In the genomic region with DNA sequence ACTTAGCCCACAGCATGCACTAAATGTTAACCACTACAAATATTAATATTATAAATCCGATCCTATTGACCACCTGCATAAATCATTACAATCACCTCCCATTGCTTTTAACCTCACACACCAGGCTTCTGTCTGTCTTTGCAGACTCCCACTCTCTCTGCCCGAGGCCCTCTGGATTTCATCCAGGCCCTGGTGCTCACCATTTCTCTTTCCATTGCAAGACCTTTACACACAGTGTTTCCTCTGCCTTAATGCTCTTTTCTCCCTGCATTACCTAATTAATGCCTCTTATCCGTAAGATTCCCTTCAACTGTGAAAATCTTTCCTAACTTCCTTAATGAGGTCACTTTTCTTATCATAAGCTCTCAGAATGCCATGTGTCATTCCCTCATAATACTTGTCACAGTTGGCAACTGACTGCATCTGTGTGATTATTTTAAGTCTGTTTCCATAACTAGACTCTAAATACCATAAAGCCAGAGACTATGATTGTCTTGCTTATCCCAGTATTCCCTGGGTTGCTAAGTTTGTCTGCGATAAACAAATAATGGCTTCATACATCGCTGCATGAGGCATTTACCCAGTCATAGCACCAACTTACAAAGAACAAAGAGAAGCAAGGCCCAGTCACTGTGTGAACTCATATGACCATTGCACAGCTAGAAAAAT, we compare ENCODE assay signal across 19 cellular contexts.
DNase-seq lines count a peak whose midpoint lies in the region; ATAC-seq and TF ChIP-seq lines count a peak whose summit lies in the region.
"Had no signal": no experiment of that assay in that cellular context is flagged by ENCODE, and none has a peak within 500 bp of the region (broad histone marks: within the 10 kb centered on the region; RNA-seq: fewer than 3 reads in every experiment).

No MANE protein-coding gene starts in this region.

- no peaks in the 10 kb centered on the region for H3K4me1 Mint-ChIP-seq in endothelial cell (ENCODE audit: unreplicated experiment)
- H3K4me1 Mint-ChIP-seq: central memory CD8-positive, alpha-beta T cell; naive B cell had no signal

- DNase-seq in HT-29 (ENCODE audit: low spot score) (peak; percentile 60), cardiac fibroblast (ENCODE audit: low read depth in 2 of 2) (peak; percentile 65 to 82), kidney tubule cell (ENCODE audit: low spot score) (peak; percentile 67), retinal pigment epithelial cell (ENCODE audit: low read depth) (peak; percentile 98), endothelial cell (ENCODE audit: low spot score) (no peak), DMS114 treated with DMSO at 0.1 percent for 48 hours (lab: John Stamatoyannopoulos, UW; ENCODE audit: unreplicated experiment) (no peak)
- DNase-seq: activated CD4-positive, CD25-positive, alpha-beta regulatory T cell treated with anti-CD3 and anti-CD28 coated beads, Interleukin-2, amount 50 U/mL, for 72 hours; activated CD8-positive, alpha-beta memory T cell treated with anti-CD3 and anti-CD28 coated beads, Interleukin-2, amount 50 U/mL, for 4 hours; activated naive CD4-positive, alpha-beta T cell treated with anti-CD3 and anti-CD28 coated beads, Interleukin-2, amount 50 U/mL, for 16 hours; DMS153; H7; naive B cell; NCI-H187 treated with DMSO at 0.1 percent for 48 hours; NCI-H774; right lobe of liver had no signal

- no peak for TF ChIP-seq CTCF in cardiac fibroblast (IDR thresholded peaks at IDR 0.05; ENCODE audit: low read depth, low read length)
- no peak for TF ChIP-seq CTCF in retinal pigment epithelial cell (conservative IDR thresholded peaks at IDR 0.05; ENCODE audit: low read depth, low read length)
- no peak for TF ChIP-seq CTCF in endothelial cell (IDR thresholded peaks at IDR 0.05; ENCODE audit: unreplicated experiment)

- no peaks in the 10 kb centered on the region for H3K9me3 Mint-ChIP-seq in endothelial cell (ENCODE audit: unreplicated experiment)
- H3K9me3 Mint-ChIP-seq: central memory CD8-positive, alpha-beta T cell had no signal

- no peak overlapping the region for H3K27ac Mint-ChIP-seq in endothelial cell (ENCODE audit: unreplicated experiment)
- H3K27ac Mint-ChIP-seq: naive B cell; T-helper 2 cell treated with Interferon-gamma antibody and Interleukin-4, amounts not matched to agents 5 μg/mL and 100 μg/mL, for 36 hours had no signal

- no peak for ATAC-seq in GM21737 (IDR thresholded peaks at IDR 0.05; ENCODE audit: unreplicated experiment)
- no peak for ATAC-seq in HG02981 (IDR thresholded peaks at IDR 0.05; ENCODE audit: unreplicated experiment)
- ATAC-seq: right lobe of liver had no signal

- H3K4me3 Mint-ChIP-seq in endothelial cell (ENCODE audit: unreplicated experiment): no peak overlapping the region
- H3K4me3 Mint-ChIP-seq: central memory CD8-positive, alpha-beta T cell; naive B cell; T-helper 2 cell treated with Interferon-gamma antibody and Interleukin-4, amounts not matched to agents 5 μg/mL and 100 μg/mL, for 36 hours had no signal

- peaks cover 2% of the 10 kb centered on the region for H3K27me3 Mint-ChIP-seq in endothelial cell (ENCODE audit: unreplicated experiment)

- H3K4me3 ChIP-seq in cardiac fibroblast (replicated peaks in 1 of 2; ENCODE audit: low read depth in 2 of 2, low read length in 2 of 2) (no peak overlapping the region), retinal pigment epithelial cell (ENCODE audit: low read length) (no peak overlapping the region)
- H3K4me3 ChIP-seq: right lobe of liver had no signal

- H3K36me3 Mint-ChIP-seq in endothelial cell (ENCODE audit: low read depth, unreplicated experiment): no peaks in the 10 kb centered on the region

Comparison
In these comparisons a context has a peak if more than half of its experiments do, and no peak if none do; other contexts are left out.
1. DNase-seq: peak in HT-29 (single experiment), cardiac fibroblast (2 of 2), kidney tubule cell (single experiment) and retinal pigment epithelial cell (single experiment); none in endothelial cell (single experiment) and DMS114 treated with DMSO at 0.1 percent for 48 hours (single experiment).